In the genomic region with DNA sequence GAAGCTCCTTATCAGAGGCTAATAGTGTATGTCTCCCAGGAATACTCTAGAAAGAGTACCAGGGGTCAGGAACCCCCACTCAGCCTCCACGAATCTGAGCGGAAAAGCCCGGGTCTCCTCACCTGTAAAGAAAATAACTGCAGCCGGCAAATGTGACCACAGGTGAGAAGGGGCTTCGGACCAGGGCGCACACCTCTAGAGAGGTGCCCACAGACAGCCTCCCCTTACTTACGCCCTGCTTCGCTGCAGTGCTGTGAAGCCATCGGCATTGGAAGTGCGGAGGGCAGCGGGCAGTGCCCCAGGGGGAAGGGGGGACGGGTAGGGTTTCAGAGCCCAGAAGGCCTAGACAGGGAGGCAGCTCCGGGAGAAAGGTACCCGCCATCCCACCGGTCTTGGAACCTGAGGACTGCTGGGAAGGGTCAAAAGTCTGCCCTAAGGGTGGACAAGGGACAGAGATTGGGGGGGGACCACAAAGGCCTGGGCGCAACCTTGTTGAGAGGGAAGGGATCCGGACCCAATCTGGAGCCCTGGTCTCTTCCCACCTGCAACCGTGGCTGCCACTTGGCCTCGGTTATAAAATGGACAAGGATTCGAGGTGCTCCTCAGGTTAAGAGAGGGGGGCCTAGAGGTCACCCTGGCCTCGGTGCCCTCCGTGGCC, we compare ENCODE assay signal across 8 cellular contexts. TPM values are rescaled to one million over a fixed set of nuclear protein-coding genes. Genes with fewer than 3 reads are reported as not detected.
DNase-seq lines count a peak whose midpoint lies in the region; ATAC-seq and TF ChIP-seq lines count a peak whose summit lies in the region.

No MANE protein-coding gene starts in this region.

- no peak overlapping the region for H3K27ac Mint-ChIP-seq in activated T-cell treated with anti-CD3 and anti-CD28 coated beads, Interleukin-2, amount 50 U/mL, for 24 hours

- peak overlapping the region; percentile 15 for H3K18ac ChIP-seq in mesendoderm (ENCODE audit: low read length)

- H3K4me1 ChIP-seq in mesendoderm (ENCODE audit: control insufficient read depth, low read depth, low read length): peaks cover 14% of the 10 kb centered on the region
- peaks cover 0 to 26% (median 15%) of the 10 kb centered on the region in 4 donors for H3K4me1 ChIP-seq in transverse colon

- peak overlapping the region; percentile 0 for H2AK5ac ChIP-seq in mesendoderm (ENCODE audit: low read length)

- no peak overlapping the region for H2BK120ac ChIP-seq in mesendoderm (ENCODE audit: low read depth, low read length)

- H3K4me3 ChIP-seq in cardiac fibroblast (replicated peaks in 1 of 2; ENCODE audit: low read depth in 2 of 2, low read length in 2 of 2): peak overlapping the region; percentile 25 to 75
- H3K4me3 ChIP-seq in mesendoderm (ENCODE audit: low read length): no peak overlapping the region
- H3K4me3 ChIP-seq in transverse colon: peak overlapping the region; percentile 61 to 71 (median 66)

- H3K36me3 ChIP-seq in mesendoderm (ENCODE audit: control insufficient read depth, insufficient read depth, low read length): no peaks in the 10 kb centered on the region
- H3K36me3 ChIP-seq in transverse colon: no peaks in the 10 kb centered on the region

- in situ Hi-C loops in transverse colon (cut with MboI; ENCODE audit: low pct_ligation_motif_present in 1 of 4, low pct_unique_long_range_greater_than_20kb in 1 of 4, low sequenced_read_pairs in 3 of 4): no loop called here

- POLR2A ChIA-PET in HEK293T (lab: Yijun Ruan, JAX): interaction anchor here (1.0 to 1.2 kb wide), 2 partner anchors 10 to 18 kb away, joined by 4 read pairs; no protein-coding TSS in a partner anchor

- no peak for TF ChIP-seq EP300 in transverse colon (IDR thresholded peaks at IDR 0.05; ENCODE audit: low read depth)

- no peaks in the 10 kb centered on the region for H3K79me1 ChIP-seq in mesendoderm (ENCODE audit: low read length)

- H4K5ac ChIP-seq in mesendoderm (ENCODE audit: low read length): no peak overlapping the region

- H3K9ac ChIP-seq in mesendoderm (ENCODE audit: low read length): peak overlapping the region; percentile 72

- H3K4ac ChIP-seq in mesendoderm (ENCODE audit: low read depth, low read length): peak overlapping the region; percentile 65

- H3K79me2 ChIP-seq in mesendoderm (ENCODE audit: control insufficient read depth, insufficient read depth, low read length): no peaks in the 10 kb centered on the region

- intact Hi-C loops in transverse colon (cut with DNase I; ENCODE audit: low total_unique reads): no loop called here

- no peak for DNase-seq in activated T-cell treated with anti-CD3 and anti-CD28 coated beads, Interleukin-2, amount 50 U/mL, for 24 hours
- no peak for DNase-seq in activated T-cell treated with anti-CD3 and anti-CD28 coated beads, Interleukin-2, amount 50 U/mL, for 48 hours
- no peak for DNase-seq in cardiac fibroblast (ENCODE audit: low read depth in 2 of 2)
- DNase-seq in mesendoderm: peak; percentile 7
- no peak for DNase-seq in transverse colon
- no peak for DNase-seq in HEK293T (ENCODE audit: extremely low spot score)
- no peak for DNase-seq in SIG-M5 (lab: John Stamatoyannopoulos, UW)

- no peaks in the 10 kb centered on the region for H3K4me1 Mint-ChIP-seq in activated T-cell treated with anti-CD3 and anti-CD28 coated beads, Interleukin-2, amount 50 U/mL, for 24 hours (ENCODE audit: low read depth)

- H2BK15ac ChIP-seq in mesendoderm (replicated peaks; ENCODE audit: low read depth): no peak overlapping the region

- H3K27ac ChIP-seq in mesendoderm (ENCODE audit: low read depth, low read length) (no peak overlapping the region), transverse colon (peak overlapping the region in 3 of 4 donors; percentile 52 to 73 (median 66))

- TF ChIP-seq POLR2A in transverse colon (IDR thresholded peaks at IDR 0.05): no peak

- H3K27me3 Mint-ChIP-seq in activated T-cell treated with anti-CD3 and anti-CD28 coated beads, Interleukin-2, amount 50 U/mL, for 24 hours: peaks cover 56% of the 10 kb centered on the region

- ATAC-seq in HG03135 (IDR thresholded peaks at IDR 0.05; ENCODE audit: unreplicated experiment): no peak

- CTCF ChIA-PET in HEK293T (lab: Yijun Ruan, JAX): interaction anchor here (0.8 kb wide), 1 partner anchor 41 kb away, joined by 3 read pairs; no protein-coding TSS in a partner anchor

- H3K36me3 Mint-ChIP-seq in activated T-cell treated with anti-CD3 and anti-CD28 coated beads, Interleukin-2, amount 50 U/mL, for 24 hours (ENCODE audit: low read depth): no peaks in the 10 kb centered on the region

- no peaks in the 10 kb centered on the region for H3K9me3 Mint-ChIP-seq in activated T-cell treated with anti-CD3 and anti-CD28 coated beads, Interleukin-2, amount 50 U/mL, for 24 hours

- TF ChIP-seq CTCF in cardiac fibroblast (IDR thresholded peaks at IDR 0.05; ENCODE audit: low read depth, low read length): no peak
- TF ChIP-seq CTCF in transverse colon (IDR thresholded peaks at IDR 0.05): no peak

- H3K4me2 ChIP-seq in mesendoderm (ENCODE audit: low read length): peak overlapping the region; percentile 69

- H2BK5ac ChIP-seq in mesendoderm (ENCODE audit: low read length): peak overlapping the region; percentile 72

- H3K9me3 ChIP-seq in transverse colon: no peaks in the 10 kb centered on the region

- no CpG with 5 or more reads among the region's 22 CpGs for WGBS in mesendoderm (ENCODE audit: extremely low coverage, insufficient coverage, low lambda C conversion rate)
- 72 to 100% methylated on average over 1 to 22 of the region's 22 CpGs for WGBS in transverse colon (ENCODE audit: low coverage in 1 of 2), 2 donors

- H3K27me3 ChIP-seq in mesendoderm (ENCODE audit: insufficient read depth, low read length, poor library complexity) (no peaks in the 10 kb centered on the region), transverse colon (peaks cover 10% of the 10 kb centered on the region)

- H3K56ac ChIP-seq in mesendoderm (ENCODE audit: low read length): peak overlapping the region; percentile 87

- peak overlapping the region; percentile 8 for H3K4me3 Mint-ChIP-seq in activated T-cell treated with anti-CD3 and anti-CD28 coated beads, Interleukin-2, amount 50 U/mL, for 24 hours

- no peak overlapping the region for H3K23ac ChIP-seq in mesendoderm (ENCODE audit: low read length)

- H4K8ac ChIP-seq in mesendoderm (ENCODE audit: low read depth, low read length): no peak overlapping the region

TF ChIP-seq in HEK293T, 16 proteins besides CTCF, POLR2A, EP300 and RAD21:
- TF ChIP-seq TARDBP (IDR thresholded peaks at IDR 0.05): no peak
- no peak for TF ChIP-seq FOXK2 (IDR thresholded peaks at IDR 0.05)
- TF ChIP-seq FOXA1 (IDR thresholded peaks at IDR 0.05): no peak
- no peak for TF ChIP-seq LEF1 (IDR thresholded peaks at IDR 0.05; ENCODE audit: borderline replicate concordance)
- TF ChIP-seq FOXM1 (IDR thresholded peaks at IDR 0.05; ENCODE audit: borderline replicate concordance): no peak
- TF ChIP-seq SP1 (IDR thresholded peaks at IDR 0.05): no peak
- TF ChIP-seq ZNF384 (IDR thresholded peaks at IDR 0.05): no peak
- no peak for TF ChIP-seq L3MBTL2 (conservative IDR thresholded peaks at IDR 0.05)
- no peak for TF ChIP-seq HDGF (IDR thresholded peaks at IDR 0.05; ENCODE audit: borderline replicate concordance)
- TF ChIP-seq, protein P1, sequence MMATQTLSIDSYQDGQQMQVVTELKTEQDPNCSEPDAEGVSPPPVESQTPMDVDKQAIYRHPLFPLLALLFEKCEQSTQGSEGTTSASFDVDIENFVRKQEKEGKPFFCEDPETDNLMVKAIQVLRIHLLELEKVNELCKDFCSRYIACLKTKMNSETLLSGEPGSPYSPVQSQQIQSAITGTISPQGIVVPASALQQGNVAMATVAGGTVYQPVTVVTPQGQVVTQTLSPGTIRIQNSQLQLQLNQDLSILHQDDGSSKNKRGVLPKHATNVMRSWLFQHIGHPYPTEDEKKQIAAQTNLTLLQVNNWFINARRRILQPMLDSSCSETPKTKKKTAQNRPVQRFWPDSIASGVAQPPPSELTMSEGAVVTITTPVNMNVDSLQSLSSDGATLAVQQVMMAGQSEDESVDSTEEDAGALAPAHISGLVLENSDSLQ (IDR thresholded peaks at IDR 0.05): no peak
- no peak for TF ChIP-seq ELF4 (IDR thresholded peaks at IDR 0.05)
- TF ChIP-seq BHLHE40 (IDR thresholded peaks at IDR 0.05; ENCODE audit: borderline replicate concordance): no peak
- no peak for TF ChIP-seq NFRKB (IDR thresholded peaks at IDR 0.05)
- TF ChIP-seq CTBP1 (IDR thresholded peaks at IDR 0.05; ENCODE audit: borderline replicate concordance): no peak
- TF ChIP-seq SUZ12 (IDR thresholded peaks at IDR 0.05): no peak
- TF ChIP-seq ARNT (IDR thresholded peaks at IDR 0.05): no peak

RNA-seq across cellular contexts. Expression of a gene that starts 0.6 kb away (rescaled TPM):
- 13.7 TPM for polyA plus RNA-seq in mesendoderm (2013, experiment 1 of 2)
- 12.8 TPM for polyA plus RNA-seq in mesendoderm (2013, experiment 2 of 2)
- total RNA-seq in transverse colon: 10 to 100 TPM; 23.3 to 54.3 (median 37.6) TPM
